Comparison of ENCODE assay signal across 8 cellular contexts in genomic region chr9:104177003-104177611, GRCh38.
DNase-seq lines count a peak whose midpoint lies in the region; ATAC-seq, FAIRE-seq and TF ChIP-seq lines count a peak whose summit lies in the region.
"Had no signal": no experiment of that assay in that cellular context is flagged by ENCODE, and none has a peak within 500 bp of the region (broad histone marks: within the 10 kb centered on the region; RNA-seq: fewer than 3 reads in every experiment).

No MANE protein-coding gene starts in this region.

- peak; percentile 42 for ATAC-seq in GM19043 (IDR thresholded peaks at IDR 0.05; ENCODE audit: low read depth, unreplicated experiment)
- peak; percentile 70 to 88 (median 80) for ATAC-seq in pancreas
- no peak for ATAC-seq in HG03196 (IDR thresholded peaks at IDR 0.05; ENCODE audit: unreplicated experiment)
- no peak for ATAC-seq in HG03095 (IDR thresholded peaks at IDR 0.05; ENCODE audit: unreplicated experiment)

- TF ChIP-seq POLR2A in suprapubic skin (IDR thresholded peaks at IDR 0.05), result no peak

- no peak for TF ChIP-seq EP300 in suprapubic skin (IDR thresholded peaks at IDR 0.05)

- in situ Hi-C loops in KBM-7 (cut with MboI; ENCODE audit: low pct_unique_long_range_greater_than_20kb, low sequenced_read_pairs), result no loop called here

- H3K36me3 ChIP-seq in pancreas (no peaks in the 10 kb centered on the region), suprapubic skin (no peaks in the 10 kb centered on the region)

- H3K9me3 ChIP-seq in pancreas (no peaks in the 10 kb centered on the region), suprapubic skin (no peaks in the 10 kb centered on the region)

- intact Hi-C loops in pancreas (cut with DNase I), result loop anchor here in 2 of 3 donors (5.0 to 10.0 kb wide), 2 partner anchors 208 to 210 kb away; no protein-coding TSS in a partner anchor

- no peak for FAIRE-seq in pancreas (lab: Jason Lieb, UNC)
- FAIRE-seq: TTC549 had no signal

- DNase-seq in KBM-7 (peak; percentile 10), astrocyte of the hippocampus (ENCODE audit: low read depth, low spot score) (peak; percentile 2), pancreas (peak in 2 of 6 donors; percentile 12 to 16), suprapubic skin (ENCODE audit: low spot score in 2 of 2) (no peak)

- H3K4me1 ChIP-seq in pancreas (no peaks in the 10 kb centered on the region), suprapubic skin (no peaks in the 10 kb centered on the region)

- no peak overlapping the region for H3K4me3 ChIP-seq in pancreas
- no peak overlapping the region for H3K4me3 ChIP-seq in suprapubic skin

- TF ChIP-seq CTCF in pancreas (IDR thresholded peaks at IDR 0.05), result peak; percentile 22 to 60 (median 48)
- TF ChIP-seq CTCF in suprapubic skin (IDR thresholded peaks at IDR 0.05), result peak in 1 of 2 donors; percentile 12

- H3K27ac ChIP-seq in pancreas (no peak overlapping the region), suprapubic skin (no peak overlapping the region)

- H3K27me3 ChIP-seq in pancreas (no peaks in the 10 kb centered on the region), suprapubic skin (no peaks in the 10 kb centered on the region)

- 27 to 38% methylated on average over 3 of the region's 3 CpGs for WGBS in pancreas, 2 donors
- 68% methylated on average over 3 of the region's 3 CpGs for WGBS in suprapubic skin

Comparison
In these comparisons a context has a peak if more than half of its experiments do, and no peak if none do; other contexts are left out.
1. ATAC-seq: peak in GM19043 (single experiment) and pancreas (4 of 4); none in HG03196 (single experiment) and HG03095 (single experiment).
2. DNase-seq: peak in KBM-7 (single experiment) and astrocyte of the hippocampus (single experiment); none in suprapubic skin (0 of 2).